21 cellular contexts compared by ENCODE assay signal in the genomic region with DNA sequence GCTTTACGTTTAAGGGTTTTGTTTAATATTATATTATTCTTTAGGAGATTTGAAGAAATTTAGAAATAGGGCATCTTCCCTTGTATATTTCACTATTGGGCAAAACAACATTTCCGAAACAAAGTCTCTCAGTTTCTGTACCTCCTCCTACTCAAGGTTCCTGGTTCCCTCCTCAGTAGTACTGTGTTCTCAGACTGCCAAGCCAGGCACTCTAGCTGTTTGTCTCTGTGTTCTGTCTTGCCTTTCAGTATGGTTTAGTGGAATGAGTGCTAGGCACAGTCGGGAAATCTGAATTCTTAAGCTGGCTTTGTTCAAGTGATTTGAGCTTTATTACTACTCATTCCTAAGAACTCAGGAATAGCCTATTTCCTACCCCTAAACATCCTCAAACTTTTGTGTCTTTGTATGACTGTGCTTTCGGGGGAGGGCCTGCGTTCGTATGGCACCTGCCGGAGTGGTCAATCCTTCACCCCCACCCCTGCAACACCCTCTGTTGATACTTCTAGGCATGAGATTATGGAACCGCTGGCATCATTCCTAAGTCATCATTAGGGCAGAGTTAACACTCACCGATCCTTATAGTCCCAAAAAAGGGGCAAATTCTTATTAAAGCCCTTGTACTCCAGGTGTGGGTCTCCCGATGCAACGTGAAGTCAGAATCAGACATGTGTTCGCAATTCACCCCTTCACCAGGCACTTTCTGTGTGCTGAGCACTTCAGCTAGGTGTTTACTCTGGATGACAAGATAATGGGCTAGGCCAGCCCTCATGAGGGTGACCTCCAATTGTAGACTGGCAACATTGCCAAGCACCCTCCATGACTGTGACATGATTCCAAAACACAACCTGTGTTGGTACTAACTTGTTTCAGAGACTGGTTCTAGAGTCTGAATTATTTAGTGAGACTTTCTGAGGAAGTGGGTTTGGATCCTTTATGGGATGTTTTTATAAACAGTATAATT. TPM values are rescaled to one million over a fixed set of nuclear protein-coding genes. Genes with fewer than 3 reads are reported as not detected.
A peak's percentile ranks its signal among the peaks of the same experiment; 100 is the strongest.
DNase-seq lines count a peak whose midpoint lies in the region; ATAC-seq and TF ChIP-seq lines count a peak whose summit lies in the region.
"Had no signal": no experiment of that assay in that cellular context is flagged by ENCODE, and none has a peak within 500 bp of the region (broad histone marks: within the 10 kb centered on the region; RNA-seq: fewer than 3 reads in every experiment).

No MANE protein-coding gene starts in this region.

- peak overlapping the region; percentile 36 for H3K4me3 ChIP-seq in thoracic aorta
- H3K4me3 ChIP-seq: A549, colonic mucosa, psoas muscle, spleen had no signal

- peaks cover 47 to 86% of the 10 kb centered on the region in 2 donors for H3K4me1 ChIP-seq in thoracic aorta (ENCODE audit: control insufficient read depth in 1 of 2, low read depth in 2 of 2)
- H3K4me1 ChIP-seq: A549 had no signal

- no peaks in the 10 kb centered on the region for H3K9me3 Mint-ChIP-seq in effector memory CD8-positive, alpha-beta T cell
- H3K9me3 Mint-ChIP-seq: nephron had no signal

- DNase-seq in NCI-H345 (lab: John Stamatoyannopoulos, UW): peak; percentile 13
- DNase-seq in NCI-H345 treated with DMSO at 0.1 percent for 48 hours (lab: John Stamatoyannopoulos, UW; ENCODE audit: unreplicated experiment): no peak
- DNase-seq in NCI-H748 (lab: John Stamatoyannopoulos, UW; ENCODE audit: unreplicated experiment): peak; percentile 73
- no peak for DNase-seq in effector memory CD8-positive, alpha-beta T cell
- no peak for DNase-seq in thoracic aorta (ENCODE audit: low spot score)
- DNase-seq in NOMO-1 (lab: John Stamatoyannopoulos, UW; ENCODE audit: unreplicated experiment in 2 of 2): no peak
- no peak for DNase-seq in GDM1 (lab: John Stamatoyannopoulos, UW)
- DNase-seq: activated CD4-positive, alpha-beta T cell treated with anti-CD3 and anti-CD28 coated beads for 4 hours; activated CD8-positive, alpha-beta memory T cell treated with anti-CD3 and anti-CD28 coated beads, Interleukin-2, amount 50 U/mL, for 4 hours; activated naive CD4-positive, alpha-beta T cell treated with Interleukin-2 at 50 U/mL for 16 hours; colonic mucosa; hippocampal formation; mesendoderm; NCI-H146; psoas muscle; spleen; stimulated activated CD8-positive, alpha-beta memory T cell treated with anti-CD3 and anti-CD28 coated beads, Interleukin-4, amount 100 ng/mL, for 48 hours had no signal

- no peaks in the 10 kb centered on the region for H3K27me3 ChIP-seq in thoracic aorta (replicated peaks; ENCODE audit: insufficient read depth)
- H3K27me3 ChIP-seq: colonic mucosa, spleen had no signal

- no peaks in the 10 kb centered on the region for H3K36me3 ChIP-seq in thoracic aorta
- H3K36me3 ChIP-seq: colonic mucosa had no signal

- H3K4me3 Mint-ChIP-seq in effector memory CD8-positive, alpha-beta T cell: no peak overlapping the region
- H3K4me3 Mint-ChIP-seq: nephron had no signal

- peak overlapping the region; percentile 28 to 33 for H3K27ac ChIP-seq in thoracic aorta
- H3K27ac ChIP-seq: A549, colonic mucosa, psoas muscle had no signal

- H3K27ac Mint-ChIP-seq in effector memory CD8-positive, alpha-beta T cell: peak overlapping the region; percentile 4 to 22
- H3K27ac Mint-ChIP-seq: nephron had no signal

- no peak for TF ChIP-seq CTCF in thoracic aorta (IDR thresholded peaks at IDR 0.05)

- peaks cover 6% of the 10 kb centered on the region for H3K36me3 Mint-ChIP-seq in effector memory CD8-positive, alpha-beta T cell (ENCODE audit: insufficient read depth)

- no peaks in the 10 kb centered on the region for H3K9me3 ChIP-seq in thoracic aorta
- H3K9me3 ChIP-seq: A549, colonic mucosa, psoas muscle, spleen had no signal

- no peak for ATAC-seq in effector memory CD8-positive, alpha-beta T cell (replicated peaks)
- ATAC-seq in thoracic aorta (ENCODE audit: insufficient number of reproducible peaks, low FRiP score, low read depth): no peak
- ATAC-seq in GM21423 (IDR thresholded peaks at IDR 0.05; ENCODE audit: unreplicated experiment): no peak
- ATAC-seq: A549, psoas muscle, SK-N-SH treated with all-trans-retinoic acid at 6 μM for 48 hours had no signal

- peaks cover 19 to 43% of the 10 kb centered on the region in 2 donors for H3K4me1 Mint-ChIP-seq in effector memory CD8-positive, alpha-beta T cell (ENCODE audit: low read depth in 2 of 2)

- H3K27me3 Mint-ChIP-seq in effector memory CD8-positive, alpha-beta T cell: no peaks in the 10 kb centered on the region

RNA-seq across cellular contexts. Expression of gene SNX18, which starts 24.5 kb away (rescaled TPM):
- total RNA-seq in thoracic aorta: 100 to 1,000 TPM; 174 to 269 TPM

Comparison
In these comparisons a context has a peak if more than half of its experiments do, and no peak if none do; other contexts are left out.
1. DNase-seq: peak in NCI-H345 (single experiment) and NCI-H748 (single experiment); none in NCI-H345 treated with DMSO at 0.1 percent for 48 hours (single experiment), effector memory CD8-positive, alpha-beta T cell (0 of 3), thoracic aorta (single experiment), NOMO-1 (0 of 2) and GDM1 (single experiment).